Comparison of ENCODE assay signal across 9 cellular contexts in genomic region chr1:243343970-243344749, GRCh38.
DNase-seq lines count a peak whose midpoint lies in the region; ATAC-seq and TF ChIP-seq lines count a peak whose summit lies in the region.
"Had no signal": no experiment of that assay in that cellular context is flagged by ENCODE, and none has a peak within 500 bp of the region (broad histone marks: within the 10 kb centered on the region; RNA-seq: fewer than 3 reads in every experiment).

No MANE protein-coding gene starts in this region.

- intact Hi-C loops in MCF 10A (cut with micrococcal nuclease), result loop anchor here (1.0 to 5.0 kb wide), 10 partner anchors 364 to 1453 kb away; partner anchors contain the start of gene AKT3
- intact Hi-C loops in activated T-helper 2 cell treated with anti-CD3 and anti-CD28 coated beads, Interferon-gamma antibody, Interleukin-2, Interleukin-4, amounts not matched to agents 10 μg/mL and 5 μg/mL and 100 μg/mL, durations not matched to agents 14 hours and 24 hours and 36 hours (cut with micrococcal nuclease), result loop anchor here (1.0 to 10.0 kb wide), 6 partner anchors 65 to 929 kb away; partner anchors contain the start of gene AKT3

- peaks cover 5% of the 10 kb centered on the region for H3K4me1 Mint-ChIP-seq in MCF 10A (ENCODE audit: insufficient read depth, unreplicated experiment)
- peaks cover 2% of the 10 kb centered on the region for H3K4me1 Mint-ChIP-seq in activated T-helper 2 cell treated with anti-CD3 and anti-CD28 coated beads, Interferon-gamma antibody, Interleukin-2, Interleukin-4, amounts not matched to agents 10 μg/mL and 5 μg/mL and 100 μg/mL, durations not matched to agents 14 hours and 24 hours and 36 hours (ENCODE audit: low read depth)

- peak in 1 of 2 experiments; percentile 4 for DNase-seq in HL-60 (ENCODE audit: low read depth in 1 of 2, low spot score in 1 of 2)
- DNase-seq in NCI-H526 (lab: John Stamatoyannopoulos, UW), result peak; percentile 49 to 70
- DNase-seq in MCF 10A (ENCODE audit: unreplicated experiment), result peak; percentile 79
- DNase-seq in activated T-helper 2 cell treated with anti-CD3 and anti-CD28 coated beads, Interferon-gamma antibody, Interleukin-2, Interleukin-4, amounts not matched to agents 10 μg/mL and 5 μg/mL and 100 μg/mL, durations not matched to agents 14 hours and 24 hours and 36 hours (ENCODE audit: low spot score), result no peak

- H3K27me3 ChIP-seq in HL-60 (ENCODE audit: insufficient read depth, poor library complexity, severe bottlenecking) (no peaks in the 10 kb centered on the region), liver (ENCODE audit: control insufficient read depth in 4 of 4, insufficient read depth in 4 of 4, low read length in 3 of 4) (no peaks in the 10 kb centered on the region)

- no TSS peak for BruUV-seq in MCF 10A (replicated peaks; lab: Mats Ljungman, UMichigan)

- CTCF ChIA-PET in MCF 10A (lab: Yijun Ruan, JAX), result interaction anchor here (0.5 to 9.0 kb wide), 60 partner anchors 8 to 1421 kb away, joined by 3 to 86 read pairs (median 4); no protein-coding TSS in a partner anchor

- no peaks in the 10 kb centered on the region for H3K9me3 Mint-ChIP-seq in MCF 10A (ENCODE audit: unreplicated experiment)
- H3K9me3 Mint-ChIP-seq in activated T-helper 2 cell treated with anti-CD3 and anti-CD28 coated beads, Interferon-gamma antibody, Interleukin-2, Interleukin-4, amounts not matched to agents 10 μg/mL and 5 μg/mL and 100 μg/mL, durations not matched to agents 14 hours and 24 hours and 36 hours, result no peaks in the 10 kb centered on the region

- no peak overlapping the region for H3K4me3 ChIP-seq in HL-60 (replicated peaks; ENCODE audit: insufficient read depth, low read length)
- H3K4me3 ChIP-seq in liver (ENCODE audit: low read depth in 1 of 3, low read length in 3 of 3), result no peak overlapping the region

- H3K27ac Mint-ChIP-seq in MCF 10A (ENCODE audit: low read depth, unreplicated experiment), result no peak overlapping the region
- no peak overlapping the region for H3K27ac Mint-ChIP-seq in activated T-helper 2 cell treated with anti-CD3 and anti-CD28 coated beads, Interferon-gamma antibody, Interleukin-2, Interleukin-4, amounts not matched to agents 10 μg/mL and 5 μg/mL and 100 μg/mL, durations not matched to agents 14 hours and 24 hours and 36 hours
- H3K27ac Mint-ChIP-seq: activated naive CD8-positive, alpha-beta T cell had no signal

- TF ChIP-seq CTCF in 22Rv1 (IDR thresholded peaks at IDR 0.05) (peak; percentile 93), GM12872 (IDR thresholded peaks at IDR 0.05; ENCODE audit: insufficient read depth, low read depth, low read length) (peak; percentile 51), HL-60 (IDR thresholded peaks at IDR 0.05; ENCODE audit: insufficient read depth, low read length) (peak; percentile 17), MCF 10A (IDR thresholded peaks at IDR 0.05; ENCODE audit: unreplicated experiment) (peak; percentile 91), liver (IDR thresholded peaks at IDR 0.05; ENCODE audit: low read depth, low read length, missing input control) (peak; percentile 64)

- peak; percentile 96 to 98 for TF ChIP-seq RAD21 in liver (IDR thresholded peaks at IDR 0.05)

- no peaks in the 10 kb centered on the region for H3K27me3 Mint-ChIP-seq in MCF 10A (ENCODE audit: insufficient read depth, unreplicated experiment)
- no peaks in the 10 kb centered on the region for H3K27me3 Mint-ChIP-seq in activated T-helper 2 cell treated with anti-CD3 and anti-CD28 coated beads, Interferon-gamma antibody, Interleukin-2, Interleukin-4, amounts not matched to agents 10 μg/mL and 5 μg/mL and 100 μg/mL, durations not matched to agents 14 hours and 24 hours and 36 hours (ENCODE audit: low read depth)
- H3K27me3 Mint-ChIP-seq: activated naive CD8-positive, alpha-beta T cell had no signal

- ATAC-seq in GM19467 (IDR thresholded peaks at IDR 0.05; ENCODE audit: unreplicated experiment), result no peak

- peaks cover 63% of the 10 kb centered on the region for H3K36me3 Mint-ChIP-seq in MCF 10A (ENCODE audit: insufficient read depth, unreplicated experiment)
- H3K36me3 Mint-ChIP-seq in activated T-helper 2 cell treated with anti-CD3 and anti-CD28 coated beads, Interferon-gamma antibody, Interleukin-2, Interleukin-4, amounts not matched to agents 10 μg/mL and 5 μg/mL and 100 μg/mL, durations not matched to agents 14 hours and 24 hours and 36 hours (ENCODE audit: low read depth), result peaks cover 3% of the 10 kb centered on the region

- peaks cover 0 to 11% (median 3%) of the 10 kb centered on the region in 4 donors for H3K36me3 ChIP-seq in liver (ENCODE audit: control insufficient read depth in 4 of 4, insufficient read depth in 3 of 4, low read depth in 1 of 4, low read length in 3 of 4)

- H3K4me3 Mint-ChIP-seq in MCF 10A (ENCODE audit: unreplicated experiment), result no peak overlapping the region
- no peak overlapping the region for H3K4me3 Mint-ChIP-seq in activated T-helper 2 cell treated with anti-CD3 and anti-CD28 coated beads, Interferon-gamma antibody, Interleukin-2, Interleukin-4, amounts not matched to agents 10 μg/mL and 5 μg/mL and 100 μg/mL, durations not matched to agents 14 hours and 24 hours and 36 hours (ENCODE audit: low read depth)
- H3K4me3 Mint-ChIP-seq: activated naive CD8-positive, alpha-beta T cell had no signal

- H3K9ac ChIP-seq in liver (ENCODE audit: low read depth in 1 of 2, low read length in 2 of 2), result peak overlapping the region in 1 of 2 donors; percentile 57

- POLR2A ChIA-PET in MCF 10A (lab: Yijun Ruan, JAX), result interaction anchor here (0.6 to 1.9 kb wide), 11 partner anchors 16 to 959 kb away, joined by 3 to 5 read pairs (median 4); no protein-coding TSS in a partner anchor

- whole genome bisulfite sequencing in liver, result 35% methylated on average over 3 of the region's 3 CpGs

- H3K27ac ChIP-seq in 22Rv1 (no peak overlapping the region), HL-60 (replicated peaks) (no peak overlapping the region), liver (ENCODE audit: low read depth in 1 of 2, low read length in 2 of 2) (peak overlapping the region; percentile 3 to 15)

- no peaks in the 10 kb centered on the region for H3K9me3 ChIP-seq in liver (ENCODE audit: control insufficient read depth in 4 of 4, low read length in 3 of 4)

- H3K4me1 ChIP-seq in liver (ENCODE audit: control insufficient read depth in 4 of 4, insufficient read depth in 4 of 4, low read length in 3 of 4), result peaks cover 0 to 17% (median 9%) of the 10 kb centered on the region in 4 donors

TF ChIP-seq in liver, 16 proteins besides CTCF, POLR2A, EP300 and RAD21:
- TF ChIP-seq YY1 (IDR thresholded peaks at IDR 0.05) (peak; percentile 64), RXRA (IDR thresholded peaks at IDR 0.05) (no peak), JUND (IDR thresholded peaks at IDR 0.05) (no peak), ATF3 (IDR thresholded peaks at IDR 0.05) (peak; percentile 24), HNF4A (conservative IDR thresholded peaks at IDR 0.05) (no peak), GABPA (IDR thresholded peaks at IDR 0.05 in 1 of 2, conservative IDR thresholded peaks at IDR 0.05 in 1 of 2) (no peak), FOXA2 (IDR thresholded peaks at IDR 0.05) (no peak)

Comparison
In these comparisons a context has a peak if more than half of its experiments do, and no peak if none do; other contexts are left out.
1. H3K27ac ChIP-seq: peak in liver (2 of 2); none in 22Rv1 (single experiment) and HL-60 (single experiment).
2. CTCF ChIP-seq: peak in every context shown above with its lines; median percentile 93 in 22Rv1; 91 in MCF 10A; 64 in liver; 51 in GM12872; 17 in HL-60.